8 cellular contexts compared by ENCODE assay signal in the genomic region with DNA sequence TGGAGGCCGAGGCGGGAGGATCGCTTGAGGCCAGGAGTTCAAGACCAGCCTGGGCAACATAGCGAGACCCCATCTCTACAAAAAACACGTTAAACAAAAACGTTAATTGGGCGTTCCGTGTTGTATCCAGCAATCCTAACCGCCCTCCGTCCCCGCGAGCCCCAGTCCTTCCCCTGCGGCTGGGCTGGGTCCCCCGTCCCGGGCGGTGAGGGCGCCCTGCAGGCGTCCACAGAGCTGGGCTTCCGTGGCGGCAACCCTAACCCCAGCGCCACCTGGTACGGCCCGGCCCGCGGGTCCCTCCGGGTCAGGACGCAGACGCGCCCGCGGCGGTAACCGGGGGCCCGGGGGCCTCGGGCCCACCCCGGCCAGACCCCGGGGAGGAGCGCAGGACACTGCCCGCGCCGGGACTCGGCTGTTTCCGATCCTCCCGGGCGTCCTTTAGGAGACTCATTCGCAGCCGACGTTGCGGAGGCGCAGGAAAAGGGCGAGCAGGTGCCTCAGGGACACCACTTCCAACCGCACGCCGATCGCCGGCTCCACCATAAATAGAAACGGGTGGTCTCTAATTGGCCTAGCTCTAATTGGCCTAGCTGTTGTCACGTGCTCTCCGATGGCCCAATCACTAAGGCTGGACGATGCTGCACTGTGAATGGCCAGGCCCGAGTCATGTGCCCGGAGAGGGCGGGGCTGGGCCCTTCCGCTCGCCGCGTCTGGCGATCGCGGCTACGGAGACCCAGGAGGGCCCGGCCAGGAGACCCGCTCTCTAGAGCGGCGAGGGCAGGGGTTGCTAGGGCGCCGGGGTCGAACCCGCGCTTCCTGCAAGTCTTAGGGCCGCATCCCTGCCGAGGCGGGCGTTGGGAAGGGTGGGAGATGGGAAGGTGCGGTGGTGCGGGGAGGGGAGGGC. TPM values are rescaled to one million over a fixed set of nuclear protein-coding genes. Genes with fewer than 3 reads are reported as not detected.
A peak's percentile ranks its signal among the peaks of the same experiment; 100 is the strongest.
DNase-seq lines count a peak whose midpoint lies in the region; ATAC-seq and TF ChIP-seq lines count a peak whose summit lies in the region.

No MANE protein-coding gene starts in this region.

- peak overlapping the region; percentile 95 for H3K9ac ChIP-seq in colonic mucosa (ENCODE audit: low read depth in 2 of 2, low read length in 2 of 2)

- H3K27me3 ChIP-seq in BJ (ENCODE audit: control insufficient read depth, insufficient read depth, low read length), result no peaks in the 10 kb centered on the region
- H3K27me3 ChIP-seq in colonic mucosa, result no peaks in the 10 kb centered on the region
- H3K27me3 ChIP-seq in layer of hippocampus (ENCODE audit: control insufficient read depth, insufficient read depth, low read length), result no peaks in the 10 kb centered on the region

- H3K36me3 ChIP-seq in BJ (ENCODE audit: control insufficient read depth, insufficient read depth, low read length) (no peaks in the 10 kb centered on the region), colonic mucosa (no peaks in the 10 kb centered on the region)

- H3K4me1 ChIP-seq in colonic mucosa, result peaks cover 15% of the 10 kb centered on the region

- H3K9me3 ChIP-seq in colonic mucosa, result no peaks in the 10 kb centered on the region

- POLR2A ChIA-PET in BJ (lab: Charles Lee), result interaction anchor here (0.7 kb wide), 1 partner anchor 9 kb away, joined by 4 read pairs; no protein-coding TSS in a partner anchor

- intact Hi-C loops in colonic mucosa (cut with DNase I), result no loop called here

- CTCF ChIA-PET in BJ (lab: Yijun Ruan, JAX), result interaction anchor here (0.7 to 1.7 kb wide), 4 partner anchors 11 to 87 kb away, joined by 3 to 4 read pairs (median 3); no protein-coding TSS in a partner anchor

- DNase-seq in BJ (ENCODE audit: low read depth) (peak; percentile 88), GM19240 (ENCODE audit: insufficient read length, low spot score) (peak; percentile 99), NCI-H524 (lab: John Stamatoyannopoulos, UW) (peak; percentile 59 to 90), colonic mucosa (peak; percentile 95)
- peak; percentile 88 to 92 for DNase-seq in activated CD4-positive, alpha-beta T cell treated with anti-CD3 and anti-CD28 coated beads for 4 hours
- peak; percentile 71 to 90 (median 80) for DNase-seq in stimulated activated CD4-positive, alpha-beta T cell treated with anti-CD3 and anti-CD28 coated beads, Interleukin-1b, Interleukin-23, amount 100 ng/mL, for 24 hours (ENCODE audit: low read depth in 4 of 4, low spot score in 1 of 4)

- H3K27ac ChIP-seq in colonic mucosa, result peak overlapping the region; percentile 87
- H3K27ac ChIP-seq in layer of hippocampus (ENCODE audit: low read depth, low read length), result peak overlapping the region; percentile 100

- no peak for TF ChIP-seq CTCF in BJ (IDR thresholded peaks at IDR 0.05; ENCODE audit: insufficient read depth, low read depth, low read length)
- no peak for TF ChIP-seq CTCF in colonic mucosa (IDR thresholded peaks at IDR 0.05)

- ATAC-seq in HG03457 (IDR thresholded peaks at IDR 0.05; ENCODE audit: unreplicated experiment), result peak; percentile 75

- H3K4me3 ChIP-seq in BJ (ENCODE audit: low read depth, low read length) (peak overlapping the region; percentile 93), colonic mucosa (peak overlapping the region; percentile 85)

RNA-seq across cellular contexts. Expression of a gene that starts 19.0 kb away (rescaled TPM):
- polyA plus RNA-seq in BJ (2011; rRNA removed), result 57.6 and 118 TPM in 2 replicates
- polyA minus RNA-seq in BJ (2011; rRNA and poly(A)+ RNA removed), result 68.4 and 76.6 TPM in 2 replicates
- total RNA-seq in colonic mucosa, result 100 to 1,000 TPM; 136 to 138 TPM

RNA-seq across cellular contexts. Expression of a gene that starts 24.9 kb away (rescaled TPM):
- 0.06 and 0.22 TPM in 2 replicates for polyA plus RNA-seq in BJ (2011; rRNA removed)
- 0.09 and 0.36 TPM in 2 replicates for polyA minus RNA-seq in BJ (2011; rRNA and poly(A)+ RNA removed)
- total RNA-seq in colonic mucosa, result 1 to 10 TPM; 4.2 to 5.0 TPM

RNA-seq across cellular contexts. Expression of a gene that starts 41.1 kb away (rescaled TPM):
- 18.9 and 34.4 TPM in 2 replicates for polyA plus RNA-seq in BJ (2011; rRNA removed)
- polyA minus RNA-seq in BJ (2011; rRNA and poly(A)+ RNA removed), result 8.2 and 13.7 TPM in 2 replicates
- 10 to 100 TPM; 29.1 to 76.3 TPM for total RNA-seq in colonic mucosa

Comparison
In these comparisons a context has a peak if more than half of its experiments do, and no peak if none do; other contexts are left out.
1. Peak in every context shown above with its lines: DNase-seq, ATAC-seq, H3K4me3 ChIP-seq and H3K27ac ChIP-seq.